15 cellular contexts compared by ENCODE assay signal in the genomic region with DNA sequence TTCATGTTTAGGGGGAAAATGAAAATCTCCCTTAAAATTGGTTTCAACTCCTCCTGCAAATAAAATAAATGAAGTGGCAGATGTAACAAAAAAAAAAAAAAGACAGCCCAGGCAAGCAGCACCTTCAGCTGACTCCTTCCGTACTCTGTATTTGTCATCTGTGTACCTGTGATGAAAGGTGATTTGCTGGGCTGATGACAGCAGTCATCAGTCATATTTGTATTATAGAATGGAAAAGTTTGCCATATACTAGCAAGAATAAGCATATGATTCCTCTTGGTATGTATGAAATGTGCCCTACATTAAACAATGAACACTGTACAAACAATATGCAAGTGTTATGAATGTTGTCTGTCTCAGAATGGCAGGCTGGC. TPM values are rescaled to one million over a fixed set of nuclear protein-coding genes. Genes with fewer than 3 reads are reported as not detected.
A peak's percentile ranks its signal among the peaks of the same experiment; 100 is the strongest.
DNase-seq lines count a peak whose midpoint lies in the region; ATAC-seq, FAIRE-seq and TF ChIP-seq lines count a peak whose summit lies in the region.
"Had no signal": no experiment of that assay in that cellular context is flagged by ENCODE, and none has a peak within 500 bp of the region (broad histone marks: within the 10 kb centered on the region; RNA-seq: fewer than 3 reads in every experiment).

No MANE protein-coding gene starts in this region.

- FAIRE-seq in frontal cortex (lab: Jason Lieb, UNC): no peak
- FAIRE-seq: GM12891, islet of Langerhans had no signal

- peak; percentile 79 to 92 for ATAC-seq in activated naive CD4-positive, alpha-beta T cell treated with anti-CD3 and anti-CD28 coated beads, Interleukin-2, amount 50 U/mL, for 72 hours
- ATAC-seq in activated CD8-positive, alpha-beta T cell treated with anti-CD3 and anti-CD28 coated beads, Interleukin-2, amount 10 ng/mL, durations not matched to agents 7 days and 5 days: no peak
- ATAC-seq in stimulated activated memory B cell treated with anti-CD40 and anti-IgM and Interleukin-4, amounts not matched to agents 10 μg/mL and 1 μg/mL and 100 μg/mL, for 72 hours: no peak
- no peak for ATAC-seq in GM18519 (IDR thresholded peaks at IDR 0.05; ENCODE audit: low FRiP score, unreplicated experiment)
- ATAC-seq: gastrocnemius medialis had no signal

- no peak overlapping the region for H3K4me3 Mint-ChIP-seq in HFFc6
- peak overlapping the region; percentile 5 for H3K4me3 Mint-ChIP-seq in activated CD8-positive, alpha-beta T cell treated with anti-CD3 and anti-CD28 coated beads, Interleukin-2, amount 10 ng/mL, durations not matched to agents 7 days and 5 days
- peak overlapping the region; percentile 47 for H3K4me3 Mint-ChIP-seq in stimulated activated memory B cell treated with anti-CD40 and anti-IgM and Interleukin-4, amounts not matched to agents 10 μg/mL and 1 μg/mL and 100 μg/mL, for 72 hours

- peaks cover 38% of the 10 kb centered on the region for H3K4me1 Mint-ChIP-seq in HFFc6 (ENCODE audit: low read depth)
- H3K4me1 Mint-ChIP-seq in activated CD8-positive, alpha-beta T cell treated with anti-CD3 and anti-CD28 coated beads, Interleukin-2, amount 10 ng/mL, durations not matched to agents 7 days and 5 days (ENCODE audit: low read depth): peaks cover 5% of the 10 kb centered on the region
- no peaks in the 10 kb centered on the region for H3K4me1 Mint-ChIP-seq in stimulated activated memory B cell treated with anti-CD40 and anti-IgM and Interleukin-4, amounts not matched to agents 10 μg/mL and 1 μg/mL and 100 μg/mL, for 72 hours

- H3K27ac Mint-ChIP-seq in activated naive CD4-positive, alpha-beta T cell treated with anti-CD3 and anti-CD28 coated beads, Interleukin-2, amount 50 U/mL, for 72 hours: peak overlapping the region in 1 of 2 donors; percentile 72
- peak overlapping the region; percentile 95 for H3K27ac Mint-ChIP-seq in HFFc6
- peak overlapping the region; percentile 24 for H3K27ac Mint-ChIP-seq in activated CD8-positive, alpha-beta T cell treated with anti-CD3 and anti-CD28 coated beads, Interleukin-2, amount 10 ng/mL, durations not matched to agents 7 days and 5 days
- H3K27ac Mint-ChIP-seq in stimulated activated memory B cell treated with anti-CD40 and anti-IgM and Interleukin-4, amounts not matched to agents 10 μg/mL and 1 μg/mL and 100 μg/mL, for 72 hours: peak overlapping the region; percentile 62
- H3K27ac Mint-ChIP-seq: progenitor cell of endocrine pancreas had no signal

- H3K27me3 Mint-ChIP-seq in HFFc6 (ENCODE audit: insufficient read depth): no peaks in the 10 kb centered on the region
- H3K27me3 Mint-ChIP-seq in activated CD8-positive, alpha-beta T cell treated with anti-CD3 and anti-CD28 coated beads, Interleukin-2, amount 10 ng/mL, durations not matched to agents 7 days and 5 days (ENCODE audit: low read depth): no peaks in the 10 kb centered on the region
- H3K27me3 Mint-ChIP-seq in stimulated activated memory B cell treated with anti-CD40 and anti-IgM and Interleukin-4, amounts not matched to agents 10 μg/mL and 1 μg/mL and 100 μg/mL, for 72 hours: no peaks in the 10 kb centered on the region
- H3K27me3 Mint-ChIP-seq: progenitor cell of endocrine pancreas had no signal

- POLR2A ChIA-PET in activated CD8-positive, alpha-beta T cell treated with anti-CD3 and anti-CD28 coated beads, Interleukin-2, amount 10 ng/mL, durations not matched to agents 7 days and 5 days (lab: Charles Lee): interaction anchor here (0.6 kb wide), 1 partner anchor 18 kb away, joined by 3 read pairs; no protein-coding TSS in a partner anchor

- TF ChIP-seq CTCF in HFFc6 (IDR thresholded peaks at IDR 0.05): no peak

- H3K36me3 Mint-ChIP-seq in activated naive CD4-positive, alpha-beta T cell treated with anti-CD3 and anti-CD28 coated beads, Interleukin-2, amount 50 U/mL, for 72 hours: peaks cover 6 to 7% of the 10 kb centered on the region in 2 donors
- H3K36me3 Mint-ChIP-seq in HFFc6 (ENCODE audit: low read depth): peaks cover 20% of the 10 kb centered on the region; the same call in 1 of the 2 replicates
- H3K36me3 Mint-ChIP-seq in activated CD8-positive, alpha-beta T cell treated with anti-CD3 and anti-CD28 coated beads, Interleukin-2, amount 10 ng/mL, durations not matched to agents 7 days and 5 days (ENCODE audit: low read depth): no peaks in the 10 kb centered on the region
- peaks cover 12% of the 10 kb centered on the region for H3K36me3 Mint-ChIP-seq in stimulated activated memory B cell treated with anti-CD40 and anti-IgM and Interleukin-4, amounts not matched to agents 10 μg/mL and 1 μg/mL and 100 μg/mL, for 72 hours

- CTCF ChIA-PET in activated CD8-positive, alpha-beta T cell treated with anti-CD3 and anti-CD28 coated beads, Interleukin-2, amount 10 ng/mL, durations not matched to agents 7 days and 5 days (lab: Charles Lee): no interaction called here

- DNase-seq in activated naive CD4-positive, alpha-beta T cell treated with anti-CD3 and anti-CD28 coated beads, Interleukin-2, amount 50 U/mL, for 72 hours (ENCODE audit: low spot score in 2 of 2): no peak
- no peak for DNase-seq in activated naive CD4-positive, alpha-beta T cell treated with Interleukin-2 at 50 U/mL for 16 hours
- DNase-seq in HFFc6 (no peak), GM19238 (ENCODE audit: insufficient read length, low spot score) (no peak), frontal cortex (ENCODE audit: low spot score in 2 of 2) (no peak)
- no peak for DNase-seq in activated CD8-positive, alpha-beta T cell treated with anti-CD3 and anti-CD28 coated beads, Interleukin-2, amount 10 ng/mL, durations not matched to agents 7 days and 5 days
- DNase-seq: gastrocnemius medialis, NCI-H1048, NCI-H226, OCI-M1 had no signal

- peaks cover 10 to 20% of the 10 kb centered on the region in 2 donors for H3K9me3 Mint-ChIP-seq in activated naive CD4-positive, alpha-beta T cell treated with anti-CD3 and anti-CD28 coated beads, Interleukin-2, amount 50 U/mL, for 72 hours
- H3K9me3 Mint-ChIP-seq in HFFc6: peaks cover 28% of the 10 kb centered on the region
- peaks cover 11% of the 10 kb centered on the region for H3K9me3 Mint-ChIP-seq in activated CD8-positive, alpha-beta T cell treated with anti-CD3 and anti-CD28 coated beads, Interleukin-2, amount 10 ng/mL, durations not matched to agents 7 days and 5 days (ENCODE audit: insufficient read depth)
- H3K9me3 Mint-ChIP-seq in stimulated activated memory B cell treated with anti-CD40 and anti-IgM and Interleukin-4, amounts not matched to agents 10 μg/mL and 1 μg/mL and 100 μg/mL, for 72 hours: peaks cover 13% of the 10 kb centered on the region

RNA-seq across cellular contexts. Expression of gene WWTR1, which starts 44.1 kb away (rescaled TPM):
- 1 to 10 TPM in 1 of 2 donors, under 1 TPM in 1; 0.99 to 1.2 TPM for total RNA-seq in activated naive CD4-positive, alpha-beta T cell treated with anti-CD3 and anti-CD28 coated beads, Interleukin-2, amount 50 U/mL, for 72 hours
- 10 to 100 TPM; 41.5 to 49.7 (median 45.5) TPM for total RNA-seq in HFFc6 (2021; fragmentation: NEBNext Ultra II Directional; extraction: Animal tissue kit (Norgen Biotek cat#: 25700))
- under 1 TPM; 0.31 to 0.53 TPM for total RNA-seq in activated CD8-positive, alpha-beta T cell treated with anti-CD3 and anti-CD28 coated beads, Interleukin-2, amount 10 ng/mL, durations not matched to agents 7 days and 5 days
- total RNA-seq in frontal cortex: 6.1 TPM

RNA-seq across cellular contexts. Expression of gene COMMD2, which starts 50.3 kb away (rescaled TPM):
- 10 to 100 TPM; 24.6 to 25.0 TPM for total RNA-seq in activated naive CD4-positive, alpha-beta T cell treated with anti-CD3 and anti-CD28 coated beads, Interleukin-2, amount 50 U/mL, for 72 hours
- total RNA-seq in HFFc6 (2021; fragmentation: NEBNext Ultra II Directional; extraction: Animal tissue kit (Norgen Biotek cat#: 25700)): 10 to 100 TPM; 27.0 to 32.8 (median 31.5) TPM
- 10 to 100 TPM; 32.3 to 35.1 TPM for total RNA-seq in activated CD8-positive, alpha-beta T cell treated with anti-CD3 and anti-CD28 coated beads, Interleukin-2, amount 10 ng/mL, durations not matched to agents 7 days and 5 days
- 106 TPM for total RNA-seq in frontal cortex

Comparison
In these comparisons a context has a peak if more than half of its experiments do, and no peak if none do; other contexts are left out.
1. ATAC-seq: peak in activated naive CD4-positive, alpha-beta T cell treated with anti-CD3 and anti-CD28 coated beads, Interleukin-2, amount 50 U/mL, for 72 hours (2 of 2); none in activated CD8-positive, alpha-beta T cell treated with anti-CD3 and anti-CD28 coated beads, Interleukin-2, amount 10 ng/mL, durations not matched to agents 7 days and 5 days (single experiment), stimulated activated memory B cell treated with anti-CD40 and anti-IgM and Interleukin-4, amounts not matched to agents 10 μg/mL and 1 μg/mL and 100 μg/mL, for 72 hours (single experiment) and GM18519 (single experiment).